Comparison of ENCODE assay signal across 16 cellular contexts in the genomic region with DNA sequence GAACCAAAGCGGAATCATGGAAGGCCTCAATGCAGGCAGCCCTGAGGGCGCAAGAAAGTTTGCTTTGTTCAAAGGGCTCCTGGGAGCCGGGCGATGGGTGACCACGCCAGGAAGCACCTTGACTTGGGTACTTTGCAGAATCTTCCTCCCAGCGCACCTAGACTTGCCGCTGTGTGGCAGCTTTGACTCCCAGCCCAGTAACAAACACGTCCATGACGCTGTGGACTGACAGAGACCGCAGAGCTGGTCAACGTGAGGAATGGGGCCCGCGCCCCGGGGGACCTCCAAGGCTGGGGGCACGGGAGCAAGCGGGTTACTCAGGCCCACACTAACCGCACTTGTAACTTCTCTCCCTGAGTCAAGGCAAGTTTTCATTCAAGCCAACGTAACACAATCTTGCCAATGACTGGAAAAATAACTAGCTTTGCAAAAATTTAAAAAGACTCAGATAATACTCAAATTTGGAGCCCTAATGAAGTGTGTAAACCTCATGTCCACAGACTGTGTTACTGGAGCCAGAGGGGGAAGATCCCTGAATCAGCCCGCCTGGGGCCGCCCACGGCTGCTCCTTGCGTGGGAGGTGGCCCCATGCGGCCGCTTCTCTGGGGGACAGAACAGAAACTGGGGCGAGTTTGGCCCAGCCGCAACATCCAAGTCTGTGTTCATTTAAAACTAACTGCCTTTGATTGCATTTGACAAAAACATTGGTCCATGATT.
"Had no signal": no experiment of that assay in that cellular context is flagged by ENCODE, and none has a peak within 500 bp of the region (broad histone marks: within the 10 kb centered on the region; RNA-seq: fewer than 3 reads in every experiment).

No MANE protein-coding gene starts in this region.

- H3K4me3 ChIP-seq: lung, psoas muscle, upper lobe of left lung had no signal

- H3K27ac ChIP-seq: psoas muscle, upper lobe of left lung, VCaP had no signal

- H3K27ac Mint-ChIP-seq: activated CD4-positive, alpha-beta T cell treated with anti-CD3 and anti-CD28 coated beads for 36 hours; activated naive CD4-positive, alpha-beta T cell treated with anti-CD3 and anti-CD28 coated beads, Interleukin-2, amount 50 U/mL, for 72 hours; naive B cell had no signal

- H3K27me3 Mint-ChIP-seq: activated CD4-positive, alpha-beta T cell treated with anti-CD3 and anti-CD28 coated beads for 36 hours had no signal

- H3K4me1 ChIP-seq: psoas muscle, upper lobe of left lung had no signal

- H3K4me1 Mint-ChIP-seq: naive B cell had no signal

- ATAC-seq: activated CD4-positive, alpha-beta T cell treated with anti-CD3 and anti-CD28 coated beads for 36 hours; activated naive CD4-positive, alpha-beta T cell treated with anti-CD3 and anti-CD28 coated beads, Interleukin-2, amount 50 U/mL, for 72 hours; esophagus mucosa; psoas muscle; stimulated activated naive CD8-positive, alpha-beta T cell treated with anti-CD3 and anti-CD28 coated beads, Interleukin-15, Interleukin-2, amounts not matched to agents 100 U/mL and 50 U/mL, for 24 hours had no signal

- H3K36me3 ChIP-seq: upper lobe of left lung had no signal

- H3K36me3 Mint-ChIP-seq: naive B cell had no signal

- H3K4me3 Mint-ChIP-seq: activated CD4-positive, alpha-beta T cell treated with anti-CD3 and anti-CD28 coated beads for 36 hours; naive B cell had no signal

- DNase-seq: activated CD4-positive, alpha-beta T cell treated with anti-CD3 and anti-CD28 coated beads for 36 hours; activated T-cell treated with anti-CD3 and anti-CD28 coated beads for 4 hours; dermis blood vessel endothelial cell; foreskin fibroblast; glutamatergic neuron; naive B cell; occipital lobe; psoas muscle; stimulated activated CD4-positive, alpha-beta T cell treated with anti-CD3 and anti-CD28 coated beads, Interleukin-2, amount 100 ng/mL, for 48 hours; stimulated activated naive CD8-positive, alpha-beta T cell treated with anti-CD3 and anti-CD28 coated beads, Interleukin-15, Interleukin-2, amounts not matched to agents 100 U/mL and 50 U/mL, for 24 hours; T1000 had no signal

- H3K27me3 ChIP-seq: upper lobe of left lung had no signal
